16 cellular contexts compared by ENCODE assay signal in the genomic region with DNA sequence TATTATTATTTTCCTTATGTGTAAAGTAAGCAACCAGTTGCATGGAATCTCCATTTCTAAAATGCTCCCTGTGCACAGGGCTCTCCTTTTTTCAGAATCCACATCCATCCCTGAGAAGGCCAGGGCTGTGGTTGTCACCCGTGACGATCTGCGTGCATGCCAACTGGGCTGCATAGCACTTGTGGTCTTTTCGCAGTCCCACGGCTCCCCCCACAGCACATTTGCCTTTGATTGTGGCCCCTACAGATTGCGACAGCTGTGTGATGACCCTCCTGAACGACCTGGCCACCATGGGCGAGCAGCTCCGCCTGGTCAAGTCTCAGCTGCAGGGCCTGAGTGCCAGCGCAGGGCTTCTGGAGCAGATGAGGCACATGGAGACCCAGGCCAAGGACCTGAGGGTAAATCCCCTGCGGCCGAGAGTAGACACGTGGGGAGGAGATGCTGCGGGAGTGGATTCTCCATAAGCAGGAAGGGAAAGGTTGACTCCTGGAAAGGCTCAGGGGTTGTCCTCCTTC.
DNase-seq lines count a peak whose midpoint lies in the region; ATAC-seq and TF ChIP-seq lines count a peak whose summit lies in the region.
"Had no signal": no experiment of that assay in that cellular context is flagged by ENCODE, and none has a peak within 500 bp of the region (broad histone marks: within the 10 kb centered on the region; RNA-seq: fewer than 3 reads in every experiment).

No MANE protein-coding gene starts in this region.

- no peaks in the 10 kb centered on the region for H3K27me3 ChIP-seq in DND-41 (ENCODE audit: insufficient read depth, low read length, poor library complexity)
- no peaks in the 10 kb centered on the region for H3K27me3 ChIP-seq in mesendoderm (ENCODE audit: insufficient read depth, low read length, poor library complexity)
- peaks cover 2% of the 10 kb centered on the region for H3K27me3 ChIP-seq in trophoblast cell (ENCODE audit: insufficient read depth, low read length)
- no peaks in the 10 kb centered on the region for H3K27me3 ChIP-seq in neural progenitor cell

- no peaks in the 10 kb centered on the region for H3F3A ChIP-seq in neural progenitor cell (ENCODE audit: low read depth)

- H3K27ac Mint-ChIP-seq in neural progenitor cell, result no peak overlapping the region
- H3K27ac Mint-ChIP-seq: CD4-positive, alpha-beta memory T cell; HFFc6 had no signal

- no peak overlapping the region for H3K14ac ChIP-seq in trophoblast cell (ENCODE audit: low read length)

- no peaks in the 10 kb centered on the region for H3K4me1 Mint-ChIP-seq in neural progenitor cell
- H3K4me1 Mint-ChIP-seq: CD4-positive, alpha-beta memory T cell had no signal

- H3K27me3 Mint-ChIP-seq in neural progenitor cell (ENCODE audit: insufficient read depth, low read depth), result peaks cover 2% of the 10 kb centered on the region

- H4K8ac ChIP-seq in mesendoderm (ENCODE audit: low read depth, low read length) (no peak overlapping the region), trophoblast cell (ENCODE audit: low read depth, low read length) (no peak overlapping the region)

- no peak overlapping the region for H3K18ac ChIP-seq in mesendoderm (ENCODE audit: low read length)
- H3K18ac ChIP-seq in trophoblast cell (ENCODE audit: low read length), result no peak overlapping the region

- intact Hi-C loops in OCI-LY7 (cut with micrococcal nuclease; ENCODE audit: unreplicated experiment), result no loop called here

- H2AFZ ChIP-seq in DND-41 (ENCODE audit: low read depth, low read length) (no peak overlapping the region), OCI-LY7 (ENCODE audit: low read length) (no peak overlapping the region), trophoblast cell (ENCODE audit: insufficient read depth, low read length, poor library complexity) (no peak overlapping the region), neural progenitor cell (replicated peaks) (no peak overlapping the region)

- POLR2A ChIA-PET in OCI-LY7 (lab: Charles Lee), result no interaction called here

- no CpG with 5 or more reads among the region's 14 CpGs for WGBS in mesendoderm (ENCODE audit: extremely low coverage, insufficient coverage, low lambda C conversion rate)
- no CpG with 5 or more reads among the region's 14 CpGs for WGBS in trophoblast cell (ENCODE audit: extremely low coverage, insufficient coverage, insufficient read length)

- no peaks in the 10 kb centered on the region for H3K9me3 ChIP-seq in DND-41 (ENCODE audit: insufficient read depth, low read length, severe bottlenecking)
- H3K9me3 ChIP-seq in OCI-LY7 (ENCODE audit: low read length), result no peaks in the 10 kb centered on the region
- peaks cover 2% of the 10 kb centered on the region for H3K9me3 ChIP-seq in trophoblast cell (ENCODE audit: insufficient read depth, low read depth, low read length)
- no peaks in the 10 kb centered on the region for H3K9me3 ChIP-seq in neural progenitor cell (ENCODE audit: low read depth)
- H3K9me3 ChIP-seq: HAP-1 had no signal

- no peaks in the 10 kb centered on the region for H3K36me3 Mint-ChIP-seq in neural progenitor cell
- H3K36me3 Mint-ChIP-seq: CD4-positive, alpha-beta memory T cell had no signal

- no peak overlapping the region for H4K91ac ChIP-seq in trophoblast cell (ENCODE audit: low read depth, low read length)

- H2BK120ac ChIP-seq in mesendoderm (ENCODE audit: low read depth, low read length) (no peak overlapping the region), trophoblast cell (ENCODE audit: insufficient read depth, low read length, poor library complexity) (no peak overlapping the region)

- no peak overlapping the region for H3K56ac ChIP-seq in mesendoderm (ENCODE audit: low read length)

- H3K9ac ChIP-seq in DND-41 (ENCODE audit: low read depth, low read length) (no peak overlapping the region), mesendoderm (ENCODE audit: low read length) (no peak overlapping the region), trophoblast cell (ENCODE audit: low read length) (peak overlapping the region; percentile 54), neural progenitor cell (no peak overlapping the region)

- H3K79me2 ChIP-seq in DND-41 (ENCODE audit: insufficient read depth, low read length) (no peaks in the 10 kb centered on the region), OCI-LY7 (ENCODE audit: insufficient read depth, low read depth, low read length) (no peaks in the 10 kb centered on the region), mesendoderm (ENCODE audit: control insufficient read depth, insufficient read depth, low read length) (no peaks in the 10 kb centered on the region), trophoblast cell (ENCODE audit: control insufficient read depth, insufficient read depth, low read length, poor library complexity) (no peaks in the 10 kb centered on the region), neural progenitor cell (ENCODE audit: low read depth) (no peaks in the 10 kb centered on the region)

- H3K4me1 ChIP-seq in DND-41 (ENCODE audit: insufficient read depth, low read length) (no peaks in the 10 kb centered on the region), OCI-LY7 (ENCODE audit: insufficient read depth, low read length, poor library complexity, severe bottlenecking) (no peaks in the 10 kb centered on the region), mesendoderm (ENCODE audit: control insufficient read depth, low read depth, low read length) (peaks cover 2% of the 10 kb centered on the region), trophoblast cell (ENCODE audit: control insufficient read depth in 1 of 2, insufficient read depth in 2 of 2, low read length in 2 of 2) (no peaks in the 10 kb centered on the region), neural progenitor cell (no peaks in the 10 kb centered on the region)
- H3K4me1 ChIP-seq: HAP-1 had no signal

- ATAC-seq in DND-41 (ENCODE audit: insufficient read depth, low read depth), result no peak
- ATAC-seq in HG03442 (IDR thresholded peaks at IDR 0.05; ENCODE audit: unreplicated experiment), result no peak
- ATAC-seq in GM21529 (IDR thresholded peaks at IDR 0.05; ENCODE audit: unreplicated experiment), result no peak

- no peak overlapping the region for H4K5ac ChIP-seq in mesendoderm (ENCODE audit: low read length)

- no peak overlapping the region for H3K4me3 ChIP-seq in DND-41 (ENCODE audit: low read depth in 1 of 2, low read length in 2 of 2)
- no peak overlapping the region for H3K4me3 ChIP-seq in OCI-LY7 (ENCODE audit: low read depth, low read length, poor library complexity, severe bottlenecking)
- H3K4me3 ChIP-seq in mesendoderm (ENCODE audit: low read length), result no peak overlapping the region
- peak overlapping the region; percentile 53 for H3K4me3 ChIP-seq in trophoblast cell (ENCODE audit: low read depth, low read length)
- no peak overlapping the region for H3K4me3 ChIP-seq in neural progenitor cell
- H3K4me3 ChIP-seq: HAP-1 had no signal

- BruUV-seq in OCI-LY7 (replicated peaks; lab: Mats Ljungman, UMichigan), result no TSS peak

- H3K4me2 ChIP-seq in DND-41 (ENCODE audit: insufficient read depth, low read length), result no peak overlapping the region
- H3K4me2 ChIP-seq in OCI-LY7 (ENCODE audit: low read length), result no peak overlapping the region
- H3K4me2 ChIP-seq in mesendoderm (ENCODE audit: low read length), result no peak overlapping the region
- H3K4me2 ChIP-seq in trophoblast cell (ENCODE audit: low read length), result no peak overlapping the region
- no peak overlapping the region for H3K4me2 ChIP-seq in neural progenitor cell

- CTCF ChIA-PET in OCI-LY7 (lab: Charles Lee; ENCODE audit: unreplicated experiment), result no interaction called here

- H3K36me3 ChIP-seq in DND-41 (ENCODE audit: insufficient read depth, low read length), result no peaks in the 10 kb centered on the region
- H3K36me3 ChIP-seq in OCI-LY7 (ENCODE audit: insufficient read depth, low read length), result no peaks in the 10 kb centered on the region
- no peaks in the 10 kb centered on the region for H3K36me3 ChIP-seq in mesendoderm (ENCODE audit: control insufficient read depth, insufficient read depth, low read length)
- H3K36me3 ChIP-seq in trophoblast cell (ENCODE audit: control insufficient read depth in 1 of 2, insufficient read depth in 2 of 2, low read length in 2 of 2), result no peaks in the 10 kb centered on the region
- H3K36me3 ChIP-seq in neural progenitor cell, result no peaks in the 10 kb centered on the region
- H3K36me3 ChIP-seq: HAP-1 had no signal

- H3K79me1 ChIP-seq in mesendoderm (ENCODE audit: low read length) (no peaks in the 10 kb centered on the region), trophoblast cell (ENCODE audit: low read length) (no peaks in the 10 kb centered on the region)

- TF ChIP-seq CTCF in DND-41 (IDR thresholded peaks at IDR 0.05; ENCODE audit: borderline replicate concordance, extremely low read depth, low read length, poor library complexity, severe bottlenecking) (peak; percentile 19), OCI-LY7 (conservative IDR thresholded peaks at IDR 0.05; ENCODE audit: low read length) (peak; percentile 38; the same call in 1 of the 2 replicates), neural progenitor cell (IDR thresholded peaks at IDR 0.05) (no peak)

- no peak overlapping the region for H2AK5ac ChIP-seq in mesendoderm (ENCODE audit: low read length)
- H2AK5ac ChIP-seq in trophoblast cell (ENCODE audit: low read length), result no peak overlapping the region

- H4K20me1 ChIP-seq in DND-41 (ENCODE audit: insufficient read depth, low read length) (no peaks in the 10 kb centered on the region), OCI-LY7 (ENCODE audit: insufficient read depth, low read length) (no peaks in the 10 kb centered on the region), neural progenitor cell (ENCODE audit: low read depth) (no peaks in the 10 kb centered on the region)

- H3K23ac ChIP-seq in mesendoderm (ENCODE audit: low read length), result peak overlapping the region; percentile 35
- no peak overlapping the region for H3K23ac ChIP-seq in trophoblast cell (ENCODE audit: low read length)

- H2BK12ac ChIP-seq in trophoblast cell (ENCODE audit: low read length), result no peak overlapping the region

- no peak overlapping the region for H2BK15ac ChIP-seq in mesendoderm (replicated peaks; ENCODE audit: low read depth)

- H3K9me3 Mint-ChIP-seq in neural progenitor cell, result no peaks in the 10 kb centered on the region
- H3K9me3 Mint-ChIP-seq: CD4-positive, alpha-beta memory T cell; HFFc6 had no signal

- no peak overlapping the region for H3K4me3 Mint-ChIP-seq in neural progenitor cell
- H3K4me3 Mint-ChIP-seq: CD4-positive, alpha-beta memory T cell; HFFc6 had no signal

- H2BK5ac ChIP-seq in mesendoderm (ENCODE audit: low read length) (no peak overlapping the region), trophoblast cell (ENCODE audit: low read depth, low read length, poor library complexity) (no peak overlapping the region)

- DNase-seq in DND-41 (no peak), OCI-LY7 (ENCODE audit: low spot score) (no peak), mesendoderm (no peak), trophoblast cell (no peak), neural progenitor cell (ENCODE audit: low spot score) (no peak)
- DNase-seq: C1 segment of cervical spinal cord; Calu3; CD4-positive, alpha-beta memory T cell; COR-L47; DMS53; DMS79 treated with DMSO at 0.1 percent for 48 hours; GOT3; HFFc6 had no signal

- H3K4ac ChIP-seq in mesendoderm (ENCODE audit: low read depth, low read length) (no peak overlapping the region), trophoblast cell (ENCODE audit: low read depth, low read length) (no peak overlapping the region)

- H3K27ac ChIP-seq in DND-41 (ENCODE audit: low read length) (no peak overlapping the region), OCI-LY7 (ENCODE audit: low read depth, low read length, poor library complexity, severe bottlenecking) (no peak overlapping the region), mesendoderm (ENCODE audit: low read depth, low read length) (no peak overlapping the region), trophoblast cell (ENCODE audit: low read depth, low read length) (no peak overlapping the region), neural progenitor cell (no peak overlapping the region)

- no peaks in the 10 kb centered on the region for H3K9me2 ChIP-seq in OCI-LY7 (ENCODE audit: insufficient read depth, low read length)

- H4K12ac ChIP-seq in trophoblast cell (ENCODE audit: low read depth, low read length), result no peak overlapping the region
